In the genomic region with DNA sequence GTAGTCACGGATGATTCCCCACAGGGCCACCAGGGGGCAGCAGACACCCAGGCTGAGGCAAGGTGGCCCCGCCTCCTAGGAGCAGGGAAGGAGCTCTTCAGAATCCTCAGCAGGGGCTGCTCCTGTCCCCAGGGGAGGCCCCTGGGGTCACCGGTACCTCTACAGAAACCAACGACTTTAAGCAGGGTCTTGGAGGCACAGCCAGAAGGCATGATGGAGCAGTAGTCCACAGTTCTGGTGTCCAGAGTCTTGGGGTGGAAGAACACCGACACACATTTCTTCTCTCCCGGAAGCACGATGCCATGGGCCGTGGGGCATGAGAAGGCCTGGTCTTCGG, we compare ENCODE assay signal across 9 cellular contexts. TPM values are rescaled to one million over a fixed set of nuclear protein-coding genes. Genes with fewer than 3 reads are reported as not detected.
A peak's percentile ranks its signal among the peaks of the same experiment; 100 is the strongest.
DNase-seq lines count a peak whose midpoint lies in the region; ATAC-seq and TF ChIP-seq lines count a peak whose summit lies in the region.
"Had no signal": no experiment of that assay in that cellular context is flagged by ENCODE, and none has a peak within 500 bp of the region (broad histone marks: within the 10 kb centered on the region; RNA-seq: fewer than 3 reads in every experiment).

No MANE protein-coding gene starts in this region.

- ATAC-seq in GM21381 (IDR thresholded peaks at IDR 0.05; ENCODE audit: unreplicated experiment) (peak; percentile 75), upper lobe of left lung (ENCODE audit: low FRiP score in 2 of 2) (peak; percentile 81 to 87)

- H3K27ac ChIP-seq in SJCRH30 (no peak overlapping the region), upper lobe of left lung (no peak overlapping the region)

- H3K36me3 ChIP-seq in SJCRH30 (no peaks in the 10 kb centered on the region), upper lobe of left lung (no peaks in the 10 kb centered on the region)

- 52 to 82% methylated on average over 5 to 8 of the region's 9 CpGs for WGBS in upper lobe of left lung, 2 donors

- TF ChIP-seq CTCF in LNCaP clone FGC (IDR thresholded peaks at IDR 0.05; ENCODE audit: control insufficient read depth, extremely low read depth, insufficient read depth) (peak; percentile 96), upper lobe of left lung (IDR thresholded peaks at IDR 0.05) (peak; percentile 85 to 96 (median 91))

- TF ChIP-seq EP300 in upper lobe of left lung (IDR thresholded peaks at IDR 0.05): no peak

- H3K27me3 ChIP-seq in SJCRH30 (peaks cover 12% of the 10 kb centered on the region), upper lobe of left lung (no peaks in the 10 kb centered on the region)

- no peaks in the 10 kb centered on the region for H3K9me3 ChIP-seq in SJCRH30 (replicated peaks)
- H3K9me3 ChIP-seq in upper lobe of left lung: no peaks in the 10 kb centered on the region

- no peak for TF ChIP-seq POLR2A in upper lobe of left lung (IDR thresholded peaks at IDR 0.05)

- H3K4me1 ChIP-seq in SJCRH30: no peaks in the 10 kb centered on the region
- H3K4me1 ChIP-seq in upper lobe of left lung: no peaks in the 10 kb centered on the region

- DNase-seq in CMK (ENCODE audit: low read depth): peak; percentile 57
- peak; percentile 26 for DNase-seq in LNCaP clone FGC (ENCODE audit: low read depth)
- DNase-seq in SJCRH30: peak; percentile 67 to 85
- DNase-seq in activated gamma-delta T cell treated with anti-CD3 and anti-CD28 coated beads, Interleukin-2, amount 50 U/mL, for 16 hours (ENCODE audit: low read depth): peak; percentile 57
- DNase-seq in glomerular endothelial cell (ENCODE audit: extremely low read depth, low read depth, low spot score): peak; percentile 23
- peak; percentile 83 for DNase-seq in pons (ENCODE audit: low spot score)
- peak in 1 of 2 donors; percentile 78 for DNase-seq in upper lobe of left lung

- H3K4me3 ChIP-seq in LNCaP clone FGC (ENCODE audit: low read depth, low read length) (no peak overlapping the region), SJCRH30 (no peak overlapping the region), upper lobe of left lung (no peak overlapping the region)

RNA-seq across cellular contexts. Expression of a gene that starts 11.5 kb away (rescaled TPM):
- not detected in 2 replicates for total RNA-seq in SJCRH30 (2014; rRNA removed; shearing (Covaris generic))
- total RNA-seq in glomerular endothelial cell (not detected in 2 replicates), upper lobe of left lung (10 to 100 TPM in 3 of 6 donors, 1 to 10 TPM in 2, under 1 TPM in 1; 0.26 to 18.7 (median 10.7) TPM)
- total RNA-seq: T-helper 1 cell treated with Interleukin-12 subunit alpha and Interleukin-12 subunit beta and Interleukin-4 antibody, amounts not matched to agents 30 ng/mL and 1 ng/mL, for 36 hours had no signal

RNA-seq across cellular contexts. Expression of a gene that starts 30.9 kb away (rescaled TPM):
- total RNA-seq in SJCRH30 (2014; rRNA removed; shearing (Covaris generic)): 0.10 TPM in 1 of 2 replicates, not detected in the other
- total RNA-seq in glomerular endothelial cell (not detected in 2 replicates), upper lobe of left lung (1 to 10 TPM in 3 of 6 donors, under 1 TPM in 1, not detected in 2; 0.80 to 4.4 (median 1.5) TPM)
- total RNA-seq: T-helper 1 cell treated with Interleukin-12 subunit alpha and Interleukin-12 subunit beta and Interleukin-4 antibody, amounts not matched to agents 30 ng/mL and 1 ng/mL, for 36 hours had no signal

RNA-seq across cellular contexts. Expression of a gene that starts 36.6 kb away (rescaled TPM):
- 0.15 TPM in 1 of 2 replicates, not detected in the other for total RNA-seq in SJCRH30 (2014; rRNA removed; shearing (Covaris generic))
- total RNA-seq in glomerular endothelial cell (not detected in 2 replicates), upper lobe of left lung (not detected)
- total RNA-seq: T-helper 1 cell treated with Interleukin-12 subunit alpha and Interleukin-12 subunit beta and Interleukin-4 antibody, amounts not matched to agents 30 ng/mL and 1 ng/mL, for 36 hours had no signal

RNA-seq across cellular contexts. Expression of a gene that starts 44.8 kb away (rescaled TPM):
- total RNA-seq in SJCRH30 (2014; rRNA removed; shearing (Covaris generic)): not detected in 2 replicates
- total RNA-seq in glomerular endothelial cell (not detected in 2 replicates), upper lobe of left lung (not detected)
- total RNA-seq: T-helper 1 cell treated with Interleukin-12 subunit alpha and Interleukin-12 subunit beta and Interleukin-4 antibody, amounts not matched to agents 30 ng/mL and 1 ng/mL, for 36 hours had no signal
